ENCODE assay signal across 13 cellular contexts in genomic region chr3:148211725-148212124, GRCh38.
DNase-seq lines count a peak whose midpoint lies in the region; ATAC-seq and FAIRE-seq lines count a peak whose summit lies in the region.
"Had no signal": no experiment of that assay in that cellular context is flagged by ENCODE, and none has a peak within 500 bp of the region (broad histone marks: within the 10 kb centered on the region; RNA-seq: fewer than 3 reads in every experiment).

No MANE protein-coding gene starts in this region.

- H3K4me1 ChIP-seq in ACC112 (ENCODE audit: control insufficient read depth, insufficient read depth, low read length, unreplicated experiment): peaks cover 45% of the 10 kb centered on the region
- H3K4me1 ChIP-seq: SJSA1, tibial nerve had no signal

- H3K79me2 ChIP-seq in ACC112 (ENCODE audit: control insufficient read depth, insufficient read depth, low read length, unreplicated experiment): no peaks in the 10 kb centered on the region

- no peaks in the 10 kb centered on the region for H3K27me3 ChIP-seq in ACC112 (ENCODE audit: insufficient read depth, low read length)
- H3K27me3 ChIP-seq: SJSA1, tibial nerve had no signal

- no peak overlapping the region for H3K4me3 ChIP-seq in ACC112 (ENCODE audit: low read depth, low read length)
- H3K4me3 ChIP-seq: SJSA1, tibial nerve had no signal

- ATAC-seq in GM19397 (IDR thresholded peaks at IDR 0.05; ENCODE audit: unreplicated experiment): peak; percentile 71
- no peak for ATAC-seq in HG03521 (IDR thresholded peaks at IDR 0.05; ENCODE audit: unreplicated experiment)

- no peak for FAIRE-seq in RCC 7860 (lab: Jason Lieb, UNC)

- H3K36me3 ChIP-seq in ACC112 (ENCODE audit: insufficient read depth, low read length): no peaks in the 10 kb centered on the region
- H3K36me3 ChIP-seq: SJSA1, tibial nerve had no signal

- no peak overlapping the region for H3K27ac ChIP-seq in ACC112 (ENCODE audit: low read depth, low read length)
- H3K27ac ChIP-seq in epithelial cell of prostate: peak overlapping the region; percentile 23
- H3K27ac ChIP-seq: SJSA1, tibial nerve had no signal

- H2AFZ ChIP-seq in ACC112 (ENCODE audit: low read length, unreplicated experiment): peak overlapping the region; percentile 82

- DNase-seq in HPDE6-E6E7 (ENCODE audit: extremely low spot score): peak; percentile 19
- peak; percentile 46 for DNase-seq in epithelial cell of prostate (ENCODE audit: low read depth, low spot score)
- DNase-seq in NCI-H1105 treated with DMSO at 0.1 percent for 48 hours (lab: John Stamatoyannopoulos, UW): no peak
- DNase-seq in OCI-M2 (lab: John Stamatoyannopoulos, UW; ENCODE audit: unreplicated experiment): no peak
- no peak for DNase-seq in RCC 7860 (ENCODE audit: low spot score)
- DNase-seq: glutamatergic neuron; naive B cell; stimulated activated CD4-positive, alpha-beta T cell treated with anti-CD3 and anti-CD28 coated beads, Interleukin-4, amount 100 ng/mL, for 1 hour had no signal

Comparison
In these comparisons a context has a peak if more than half of its experiments do, and no peak if none do; other contexts are left out.
1. DNase-seq: peak in HPDE6-E6E7 (single experiment) and epithelial cell of prostate (single experiment); none in NCI-H1105 treated with DMSO at 0.1 percent for 48 hours (single experiment), OCI-M2 (single experiment) and RCC 7860 (single experiment).